In genomic region chr12:108821407-108822397, GRCh38 we compare ENCODE assay signal across 10 cellular contexts. TPM values are rescaled to one million over a fixed set of nuclear protein-coding genes. Genes with fewer than 3 reads are reported as not detected.
DNase-seq lines count a peak whose midpoint lies in the region; ATAC-seq, FAIRE-seq and TF ChIP-seq lines count a peak whose summit lies in the region.
"Had no signal": no experiment of that assay in that cellular context is flagged by ENCODE, and none has a peak within 500 bp of the region (broad histone marks: within the 10 kb centered on the region; RNA-seq: fewer than 3 reads in every experiment).

No MANE protein-coding gene starts in this region.

- CTCF ChIA-PET in activated CD4-positive, alpha-beta T cell treated with anti-CD3 and anti-CD28 coated beads for 36 hours (lab: Charles Lee) = interaction anchor here (0.5 to 4.3 kb wide), 9 partner anchors 10 to 335 kb away, joined by 3 to 15 read pairs (median 3); no protein-coding TSS in a partner anchor

- H3K27me3 ChIP-seq in esophagus squamous epithelium = no peaks in the 10 kb centered on the region
- H3K27me3 ChIP-seq: SJSA1 had no signal

- no peaks in the 10 kb centered on the region for H3K9me3 Mint-ChIP-seq in activated CD4-positive, alpha-beta T cell treated with anti-CD3 and anti-CD28 coated beads for 36 hours (ENCODE audit: low read depth)
- H3K9me3 Mint-ChIP-seq in stimulated activated naive B cell treated with anti-CD40 and anti-IgM and Interleukin-4, amounts not matched to agents 10 μg/mL and 1 μg/mL and 100 μg/mL, for 72 hours = no peaks in the 10 kb centered on the region

- peak overlapping the region; percentile 49 to 80 (median 64) for H3K27ac ChIP-seq in esophagus squamous epithelium
- H3K27ac ChIP-seq: C4-2B, SJSA1 had no signal

- H3K36me3 ChIP-seq in esophagus squamous epithelium = peaks cover 0 to 68% (median 7%) of the 10 kb centered on the region in 3 donors

- peaks cover 31% of the 10 kb centered on the region for H3K4me1 Mint-ChIP-seq in activated CD4-positive, alpha-beta T cell treated with anti-CD3 and anti-CD28 coated beads for 36 hours
- H3K4me1 Mint-ChIP-seq in stimulated activated naive B cell treated with anti-CD40 and anti-IgM and Interleukin-4, amounts not matched to agents 10 μg/mL and 1 μg/mL and 100 μg/mL, for 72 hours = peaks cover 34 to 46% of the 10 kb centered on the region in 2 donors

- no peak for FAIRE-seq in HTR-8/SVneo (lab: Jason Lieb, UNC)

- no peak overlapping the region for H3K4me3 Mint-ChIP-seq in activated CD4-positive, alpha-beta T cell treated with anti-CD3 and anti-CD28 coated beads for 36 hours
- peak overlapping the region in 1 of 2 donors; percentile 35 for H3K4me3 Mint-ChIP-seq in stimulated activated naive B cell treated with anti-CD40 and anti-IgM and Interleukin-4, amounts not matched to agents 10 μg/mL and 1 μg/mL and 100 μg/mL, for 72 hours

- peak; percentile 64 for DNase-seq in activated CD4-positive, alpha-beta T cell treated with anti-CD3 and anti-CD28 coated beads for 36 hours
- no peak for DNase-seq in activated CD4-positive, alpha-beta T cell treated with anti-CD3 and anti-CD28 coated beads, Interleukin-2, amount 50 U/mL, for 1 hour
- DNase-seq in NCI-H69 (lab: John Stamatoyannopoulos, UW) (peak; percentile 68), esophagus squamous epithelium (lab: John Stamatoyannopoulos, UW) (no peak), AG08395 (ENCODE audit: low spot score) (no peak), HTR-8/SVneo (ENCODE audit: insufficient read length, low spot score) (no peak)
- no peak for DNase-seq in stimulated activated naive B cell treated with anti-CD40 and anti-IgM and Interleukin-4, amounts not matched to agents 10 μg/mL and 1 μg/mL and 100 μg/mL, for 72 hours
- DNase-seq in stimulated activated naive CD4-positive, alpha-beta T cell (lab: John Stamatoyannopoulos, UW) = no peak

- TF ChIP-seq CTCF in esophagus squamous epithelium (IDR thresholded peaks at IDR 0.05) = no peak

- POLR2A ChIA-PET in activated CD4-positive, alpha-beta T cell treated with anti-CD3 and anti-CD28 coated beads for 36 hours (lab: Charles Lee) = no interaction called here

- peaks cover 25% of the 10 kb centered on the region for H3K36me3 Mint-ChIP-seq in activated CD4-positive, alpha-beta T cell treated with anti-CD3 and anti-CD28 coated beads for 36 hours (ENCODE audit: low read depth)
- H3K36me3 Mint-ChIP-seq in stimulated activated naive B cell treated with anti-CD40 and anti-IgM and Interleukin-4, amounts not matched to agents 10 μg/mL and 1 μg/mL and 100 μg/mL, for 72 hours = peaks cover 33 to 35% of the 10 kb centered on the region in 2 donors

- H3K9me3 ChIP-seq in esophagus squamous epithelium = no peaks in the 10 kb centered on the region
- H3K9me3 ChIP-seq: SJSA1 had no signal

- no peak overlapping the region for H3K4me3 ChIP-seq in esophagus squamous epithelium
- H3K4me3 ChIP-seq: SJSA1 had no signal

- no peak for TF ChIP-seq POLR2A in esophagus squamous epithelium (IDR thresholded peaks at IDR 0.05)

- ATAC-seq in activated CD4-positive, alpha-beta T cell treated with anti-CD3 and anti-CD28 coated beads for 36 hours = peak; percentile 83
- ATAC-seq in stimulated activated naive B cell treated with anti-CD40 and anti-IgM and Interleukin-4, amounts not matched to agents 10 μg/mL and 1 μg/mL and 100 μg/mL, for 72 hours (replicated peaks) = peak; percentile 39 to 57

- peaks cover 16 to 74% (median 55%) of the 10 kb centered on the region in 3 donors for H3K4me1 ChIP-seq in esophagus squamous epithelium

- WGBS in esophagus squamous epithelium, 2 donors = 70 to 76% methylated on average over 11 to 12 of the region's 12 CpGs

- intact Hi-C loops in activated CD4-positive, alpha-beta T cell treated with anti-CD3 and anti-CD28 coated beads for 36 hours (cut with DNase I, micrococcal nuclease) = no loop called here
- intact Hi-C loops in esophagus squamous epithelium (cut with DNase I) = no loop called here

- no peaks in the 10 kb centered on the region for H3K27me3 Mint-ChIP-seq in activated CD4-positive, alpha-beta T cell treated with anti-CD3 and anti-CD28 coated beads for 36 hours
- H3K27me3 Mint-ChIP-seq in stimulated activated naive B cell treated with anti-CD40 and anti-IgM and Interleukin-4, amounts not matched to agents 10 μg/mL and 1 μg/mL and 100 μg/mL, for 72 hours = no peaks in the 10 kb centered on the region

- peak overlapping the region; percentile 52 for H3K27ac Mint-ChIP-seq in activated CD4-positive, alpha-beta T cell treated with anti-CD3 and anti-CD28 coated beads for 36 hours
- H3K27ac Mint-ChIP-seq in stimulated activated naive B cell treated with anti-CD40 and anti-IgM and Interleukin-4, amounts not matched to agents 10 μg/mL and 1 μg/mL and 100 μg/mL, for 72 hours = peak overlapping the region; percentile 1

RNA-seq across cellular contexts. Expression of gene SSH1, which starts 35.7 kb away (rescaled TPM):
- 10 to 100 TPM; 25.0 to 25.4 TPM for total RNA-seq in activated CD4-positive, alpha-beta T cell treated with anti-CD3 and anti-CD28 coated beads for 36 hours
- 10 to 100 TPM; 10.1 to 25.5 (median 12.6) TPM for total RNA-seq in esophagus squamous epithelium

RNA-seq across cellular contexts. Expression of gene DAO, which starts 58.2 kb away (rescaled TPM):
- total RNA-seq in activated CD4-positive, alpha-beta T cell treated with anti-CD3 and anti-CD28 coated beads for 36 hours = not detected
- total RNA-seq in esophagus squamous epithelium = not detected
- total RNA-seq: SJSA1 had no signal

Comparison
In these comparisons a context has a peak if more than half of its experiments do, and no peak if none do; other contexts are left out.
1. DNase-seq: peak in activated CD4-positive, alpha-beta T cell treated with anti-CD3 and anti-CD28 coated beads for 36 hours (single experiment) and NCI-H69 (single experiment); none in activated CD4-positive, alpha-beta T cell treated with anti-CD3 and anti-CD28 coated beads, Interleukin-2, amount 50 U/mL, for 1 hour (single experiment), esophagus squamous epithelium (single experiment), stimulated activated naive B cell treated with anti-CD40 and anti-IgM and Interleukin-4, amounts not matched to agents 10 μg/mL and 1 μg/mL and 100 μg/mL, for 72 hours (single experiment), AG08395 (single experiment), HTR-8/SVneo (single experiment) and stimulated activated naive CD4-positive, alpha-beta T cell (0 of 6).